ENCODE assay signal across 1 cellular context in the genomic region with DNA sequence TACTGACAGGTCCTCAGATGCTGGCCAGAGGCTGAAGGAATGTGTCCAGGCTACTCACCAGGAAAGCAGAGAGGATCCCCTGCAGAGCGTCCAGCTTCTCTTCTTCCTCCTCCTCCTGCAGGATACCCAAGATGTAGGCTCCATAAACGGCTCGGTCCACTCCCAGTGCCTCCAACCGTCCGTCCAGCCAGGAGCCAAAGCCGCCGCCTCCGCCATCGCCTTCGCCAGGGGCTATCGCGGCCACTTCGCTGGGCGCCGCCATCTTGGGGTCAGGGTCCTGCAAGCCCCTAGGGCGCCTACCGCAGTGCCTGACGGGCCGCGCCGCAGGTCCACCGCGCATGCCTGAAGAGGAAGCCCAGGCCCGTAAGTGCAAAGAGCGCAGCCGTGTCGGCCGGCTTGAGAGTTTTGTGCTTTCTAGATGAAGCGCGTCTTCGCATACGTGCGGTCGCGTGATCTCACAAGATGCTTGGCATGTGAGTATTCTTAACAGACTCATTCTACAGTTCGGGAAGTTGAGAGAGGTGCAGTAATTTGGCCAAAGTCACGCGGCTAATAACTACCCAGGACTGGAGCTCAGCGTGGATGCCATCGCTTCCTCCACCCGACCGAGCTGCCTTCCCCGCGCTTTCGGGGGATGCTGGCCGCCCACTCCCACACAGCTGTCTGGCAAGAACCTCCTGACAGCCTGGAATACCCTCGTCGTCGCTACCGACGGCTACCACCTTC.
TF ChIP-seq lines count a peak whose summit lies in the region.

A gene with protein sequence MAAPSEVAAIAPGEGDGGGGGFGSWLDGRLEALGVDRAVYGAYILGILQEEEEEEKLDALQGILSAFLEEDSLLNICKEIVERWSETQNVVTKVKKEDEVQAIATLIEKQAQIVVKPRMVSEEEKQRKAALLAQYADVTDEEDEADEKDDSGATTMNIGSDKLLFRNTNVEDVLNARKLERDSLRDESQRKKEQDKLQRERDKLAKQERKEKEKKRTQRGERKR (minus strand): TSS at position 285 of the 726 bp plus-strand sequence. CDS start 23 bp downstream, at position 262.

TF ChIP-seq in K562, 482 proteins besides CTCF, POLR2A, EP300 and RAD21 (continued from another document and continues in another):
- TF ChIP-seq, protein P1, sequence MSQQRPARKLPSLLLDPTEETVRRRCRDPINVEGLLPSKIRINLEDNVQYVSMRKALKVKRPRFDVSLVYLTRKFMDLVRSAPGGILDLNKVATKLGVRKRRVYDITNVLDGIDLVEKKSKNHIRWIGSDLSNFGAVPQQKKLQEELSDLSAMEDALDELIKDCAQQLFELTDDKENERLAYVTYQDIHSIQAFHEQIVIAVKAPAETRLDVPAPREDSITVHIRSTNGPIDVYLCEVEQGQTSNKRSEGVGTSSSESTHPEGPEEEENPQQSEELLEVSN (IDR thresholded peaks at IDR 0.05; ENCODE audit: borderline replicate concordance in 1 of 2, extremely low read depth in 1 of 2, insufficient read depth in 1 of 2, insufficient read length in 1 of 2, low read depth in 1 of 2, low read length in 1 of 2, poor library complexity in 1 of 2, severe bottlenecking in 1 of 2): peak; percentile 48 to 68
- TF ChIP-seq MBD2 (IDR thresholded peaks at IDR 0.05; ENCODE audit: borderline replicate concordance, low read depth) (peak; percentile 55; the same call in 1 of the 2 replicates), BMI1 (IDR thresholded peaks at IDR 0.05; ENCODE audit: low read length) (no peak), DACH1 (IDR thresholded peaks at IDR 0.05; ENCODE audit: partially characterized antibody) (peak; percentile 39), ZNF124 (CRISPR knock-in tag; IDR thresholded peaks at IDR 0.05) (no peak), CBX2 (IDR thresholded peaks at IDR 0.05; ENCODE audit: insufficient read depth, low read length, poor library complexity, severe bottlenecking) (no peak), L3MBTL2 (IDR thresholded peaks at IDR 0.05) (peak; percentile 91), CREM (IDR thresholded peaks at IDR 0.05; ENCODE audit: low read depth) (0 out of 2 replicates have a peak, but pooled peaks have one; percentile 6), COPS2 (conservative IDR thresholded peaks at IDR 0.05) (no peak), MYC (IDR thresholded peaks at IDR 0.05; ENCODE audit: low read depth, low read length) (peak; percentile 69), MYC (CRISPR knock-in tag; IDR thresholded peaks at IDR 0.05; ENCODE audit: borderline replicate concordance, low read depth) (no peak), PHTF2 (CRISPR knock-in tag; IDR thresholded peaks at IDR 0.05) (no peak), HNRNPK (IDR thresholded peaks at IDR 0.05; ENCODE audit: low read depth, low read length, poor library complexity, severe bottlenecking) (no peak), ZBTB7A (IDR thresholded peaks at IDR 0.05; ENCODE audit: borderline replicate concordance, control insufficient read depth, low read depth, low read length) (peak; percentile 97), SAFB (IDR thresholded peaks at IDR 0.05; ENCODE audit: borderline replicate concordance, low read depth, low read length) (no peak), SETDB1 (IDR thresholded peaks at IDR 0.05; ENCODE audit: low read length) (no peak), GATAD2A (IDR thresholded peaks at IDR 0.05) (no peak), CBX5 (IDR thresholded peaks at IDR 0.05; ENCODE audit: borderline replicate concordance, low read depth) (no peak), NFIC (IDR thresholded peaks at IDR 0.05) (no peak), NFXL1 (CRISPR knock-in tag; IDR thresholded peaks at IDR 0.05) (no peak), BRD9 (IDR thresholded peaks at IDR 0.05; ENCODE audit: low read depth, partially characterized antibody) (no peak), SMARCC2 (IDR thresholded peaks at IDR 0.05; ENCODE audit: low read depth) (no peak), LCOR (CRISPR knock-in tag; IDR thresholded peaks at IDR 0.05) (peak; percentile 85), PML (IDR thresholded peaks at IDR 0.05; ENCODE audit: low read length) (peak; percentile 78), BHLHE40 (IDR thresholded peaks at IDR 0.05; ENCODE audit: low read length) (peak; percentile 97), BCL6 (CRISPR knock-in tag; IDR thresholded peaks at IDR 0.05) (no peak), ZNF184 (CRISPR knock-in tag; IDR thresholded peaks at IDR 0.05) (no peak), MXI1 (IDR thresholded peaks at IDR 0.05; ENCODE audit: low read depth, low read length) (peak; percentile 12; the same call in 1 of the 2 replicates), RBM15 (IDR thresholded peaks at IDR 0.05; ENCODE audit: insufficient read depth, low read length) (no peak), RBM34 (IDR thresholded peaks at IDR 0.05; ENCODE audit: borderline replicate concordance, insufficient read depth, low read length) (no peak), RCOR1 (IDR thresholded peaks at IDR 0.05; ENCODE audit: borderline replicate concordance in 1 of 2, low read depth in 2 of 2, low read length in 2 of 2) (no peak), TRIM28 (IDR thresholded peaks at IDR 0.05) (peak; percentile 28; the same call in 1 of the 2 replicates), TAF1 (IDR thresholded peaks at IDR 0.05; ENCODE audit: control insufficient read depth, extremely low read depth, insufficient read depth, low read length, severe bottlenecking) (peak; percentile 97), PRMT5 (CRISPR knock-in tag; IDR thresholded peaks at IDR 0.05) (no peak), ESRRA (IDR thresholded peaks at IDR 0.05; ENCODE audit: borderline replicate concordance, low read depth) (peak; percentile 56; the same call in 1 of the 2 replicates), KLF10 (CRISPR knock-in tag; IDR thresholded peaks at IDR 0.05) (no peak), TBP (optimal IDR thresholded peaks at IDR 0.05; ENCODE audit: low read depth, low read length) (peak; percentile 90)
- TF ChIP-seq, protein P2, sequence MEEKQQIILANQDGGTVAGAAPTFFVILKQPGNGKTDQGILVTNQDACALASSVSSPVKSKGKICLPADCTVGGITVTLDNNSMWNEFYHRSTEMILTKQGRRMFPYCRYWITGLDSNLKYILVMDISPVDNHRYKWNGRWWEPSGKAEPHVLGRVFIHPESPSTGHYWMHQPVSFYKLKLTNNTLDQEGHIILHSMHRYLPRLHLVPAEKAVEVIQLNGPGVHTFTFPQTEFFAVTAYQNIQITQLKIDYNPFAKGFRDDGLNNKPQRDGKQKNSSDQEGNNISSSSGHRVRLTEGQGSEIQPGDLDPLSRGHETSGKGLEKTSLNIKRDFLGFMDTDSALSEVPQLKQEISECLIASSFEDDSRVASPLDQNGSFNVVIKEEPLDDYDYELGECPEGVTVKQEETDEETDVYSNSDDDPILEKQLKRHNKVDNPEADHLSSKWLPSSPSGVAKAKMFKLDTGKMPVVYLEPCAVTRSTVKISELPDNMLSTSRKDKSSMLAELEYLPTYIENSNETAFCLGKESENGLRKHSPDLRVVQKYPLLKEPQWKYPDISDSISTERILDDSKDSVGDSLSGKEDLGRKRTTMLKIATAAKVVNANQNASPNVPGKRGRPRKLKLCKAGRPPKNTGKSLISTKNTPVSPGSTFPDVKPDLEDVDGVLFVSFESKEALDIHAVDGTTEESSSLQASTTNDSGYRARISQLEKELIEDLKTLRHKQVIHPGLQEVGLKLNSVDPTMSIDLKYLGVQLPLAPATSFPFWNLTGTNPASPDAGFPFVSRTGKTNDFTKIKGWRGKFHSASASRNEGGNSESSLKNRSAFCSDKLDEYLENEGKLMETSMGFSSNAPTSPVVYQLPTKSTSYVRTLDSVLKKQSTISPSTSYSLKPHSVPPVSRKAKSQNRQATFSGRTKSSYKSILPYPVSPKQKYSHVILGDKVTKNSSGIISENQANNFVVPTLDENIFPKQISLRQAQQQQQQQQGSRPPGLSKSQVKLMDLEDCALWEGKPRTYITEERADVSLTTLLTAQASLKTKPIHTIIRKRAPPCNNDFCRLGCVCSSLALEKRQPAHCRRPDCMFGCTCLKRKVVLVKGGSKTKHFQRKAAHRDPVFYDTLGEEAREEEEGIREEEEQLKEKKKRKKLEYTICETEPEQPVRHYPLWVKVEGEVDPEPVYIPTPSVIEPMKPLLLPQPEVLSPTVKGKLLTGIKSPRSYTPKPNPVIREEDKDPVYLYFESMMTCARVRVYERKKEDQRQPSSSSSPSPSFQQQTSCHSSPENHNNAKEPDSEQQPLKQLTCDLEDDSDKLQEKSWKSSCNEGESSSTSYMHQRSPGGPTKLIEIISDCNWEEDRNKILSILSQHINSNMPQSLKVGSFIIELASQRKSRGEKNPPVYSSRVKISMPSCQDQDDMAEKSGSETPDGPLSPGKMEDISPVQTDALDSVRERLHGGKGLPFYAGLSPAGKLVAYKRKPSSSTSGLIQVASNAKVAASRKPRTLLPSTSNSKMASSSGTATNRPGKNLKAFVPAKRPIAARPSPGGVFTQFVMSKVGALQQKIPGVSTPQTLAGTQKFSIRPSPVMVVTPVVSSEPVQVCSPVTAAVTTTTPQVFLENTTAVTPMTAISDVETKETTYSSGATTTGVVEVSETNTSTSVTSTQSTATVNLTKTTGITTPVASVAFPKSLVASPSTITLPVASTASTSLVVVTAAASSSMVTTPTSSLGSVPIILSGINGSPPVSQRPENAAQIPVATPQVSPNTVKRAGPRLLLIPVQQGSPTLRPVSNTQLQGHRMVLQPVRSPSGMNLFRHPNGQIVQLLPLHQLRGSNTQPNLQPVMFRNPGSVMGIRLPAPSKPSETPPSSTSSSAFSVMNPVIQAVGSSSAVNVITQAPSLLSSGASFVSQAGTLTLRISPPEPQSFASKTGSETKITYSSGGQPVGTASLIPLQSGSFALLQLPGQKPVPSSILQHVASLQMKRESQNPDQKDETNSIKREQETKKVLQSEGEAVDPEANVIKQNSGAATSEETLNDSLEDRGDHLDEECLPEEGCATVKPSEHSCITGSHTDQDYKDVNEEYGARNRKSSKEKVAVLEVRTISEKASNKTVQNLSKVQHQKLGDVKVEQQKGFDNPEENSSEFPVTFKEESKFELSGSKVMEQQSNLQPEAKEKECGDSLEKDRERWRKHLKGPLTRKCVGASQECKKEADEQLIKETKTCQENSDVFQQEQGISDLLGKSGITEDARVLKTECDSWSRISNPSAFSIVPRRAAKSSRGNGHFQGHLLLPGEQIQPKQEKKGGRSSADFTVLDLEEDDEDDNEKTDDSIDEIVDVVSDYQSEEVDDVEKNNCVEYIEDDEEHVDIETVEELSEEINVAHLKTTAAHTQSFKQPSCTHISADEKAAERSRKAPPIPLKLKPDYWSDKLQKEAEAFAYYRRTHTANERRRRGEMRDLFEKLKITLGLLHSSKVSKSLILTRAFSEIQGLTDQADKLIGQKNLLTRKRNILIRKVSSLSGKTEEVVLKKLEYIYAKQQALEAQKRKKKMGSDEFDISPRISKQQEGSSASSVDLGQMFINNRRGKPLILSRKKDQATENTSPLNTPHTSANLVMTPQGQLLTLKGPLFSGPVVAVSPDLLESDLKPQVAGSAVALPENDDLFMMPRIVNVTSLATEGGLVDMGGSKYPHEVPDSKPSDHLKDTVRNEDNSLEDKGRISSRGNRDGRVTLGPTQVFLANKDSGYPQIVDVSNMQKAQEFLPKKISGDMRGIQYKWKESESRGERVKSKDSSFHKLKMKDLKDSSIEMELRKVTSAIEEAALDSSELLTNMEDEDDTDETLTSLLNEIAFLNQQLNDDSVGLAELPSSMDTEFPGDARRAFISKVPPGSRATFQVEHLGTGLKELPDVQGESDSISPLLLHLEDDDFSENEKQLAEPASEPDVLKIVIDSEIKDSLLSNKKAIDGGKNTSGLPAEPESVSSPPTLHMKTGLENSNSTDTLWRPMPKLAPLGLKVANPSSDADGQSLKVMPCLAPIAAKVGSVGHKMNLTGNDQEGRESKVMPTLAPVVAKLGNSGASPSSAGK (IDR thresholded peaks at IDR 0.05): peak; percentile 89
- TF ChIP-seq, protein P3, sequence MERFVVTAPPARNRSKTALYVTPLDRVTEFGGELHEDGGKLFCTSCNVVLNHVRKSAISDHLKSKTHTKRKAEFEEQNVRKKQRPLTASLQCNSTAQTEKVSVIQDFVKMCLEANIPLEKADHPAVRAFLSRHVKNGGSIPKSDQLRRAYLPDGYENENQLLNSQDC (CRISPR knock-in tag; IDR thresholded peaks at IDR 0.05): no peak
- TF ChIP-seq, protein P4, sequence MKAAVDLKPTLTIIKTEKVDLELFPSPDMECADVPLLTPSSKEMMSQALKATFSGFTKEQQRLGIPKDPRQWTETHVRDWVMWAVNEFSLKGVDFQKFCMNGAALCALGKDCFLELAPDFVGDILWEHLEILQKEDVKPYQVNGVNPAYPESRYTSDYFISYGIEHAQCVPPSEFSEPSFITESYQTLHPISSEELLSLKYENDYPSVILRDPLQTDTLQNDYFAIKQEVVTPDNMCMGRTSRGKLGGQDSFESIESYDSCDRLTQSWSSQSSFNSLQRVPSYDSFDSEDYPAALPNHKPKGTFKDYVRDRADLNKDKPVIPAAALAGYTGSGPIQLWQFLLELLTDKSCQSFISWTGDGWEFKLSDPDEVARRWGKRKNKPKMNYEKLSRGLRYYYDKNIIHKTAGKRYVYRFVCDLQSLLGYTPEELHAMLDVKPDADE (conservative IDR thresholded peaks at IDR 0.05; ENCODE audit: control insufficient read depth, low read depth, low read length): peak; percentile 56; the same call in 1 of the 2 replicates
- TF ChIP-seq, protein P5, sequence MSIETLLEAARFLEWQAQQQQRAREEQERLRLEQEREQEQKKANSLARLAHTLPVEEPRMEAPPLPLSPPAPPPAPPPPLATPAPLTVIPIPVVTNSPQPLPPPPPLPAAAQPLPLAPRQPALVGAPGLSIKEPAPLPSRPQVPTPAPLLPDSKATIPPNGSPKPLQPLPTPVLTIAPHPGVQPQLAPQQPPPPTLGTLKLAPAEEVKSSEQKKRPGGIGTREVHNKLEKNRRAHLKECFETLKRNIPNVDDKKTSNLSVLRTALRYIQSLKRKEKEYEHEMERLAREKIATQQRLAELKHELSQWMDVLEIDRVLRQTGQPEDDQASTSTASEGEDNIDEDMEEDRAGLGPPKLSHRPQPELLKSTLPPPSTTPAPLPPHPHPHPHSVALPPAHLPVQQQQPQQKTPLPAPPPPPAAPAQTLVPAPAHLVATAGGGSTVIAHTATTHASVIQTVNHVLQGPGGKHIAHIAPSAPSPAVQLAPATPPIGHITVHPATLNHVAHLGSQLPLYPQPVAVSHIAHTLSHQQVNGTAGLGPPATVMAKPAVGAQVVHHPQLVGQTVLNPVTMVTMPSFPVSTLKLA (conservative IDR thresholded peaks at IDR 0.05): peak; percentile 41 to 61; a peak in 1 of 4 replicates
- TF ChIP-seq, protein P6, sequence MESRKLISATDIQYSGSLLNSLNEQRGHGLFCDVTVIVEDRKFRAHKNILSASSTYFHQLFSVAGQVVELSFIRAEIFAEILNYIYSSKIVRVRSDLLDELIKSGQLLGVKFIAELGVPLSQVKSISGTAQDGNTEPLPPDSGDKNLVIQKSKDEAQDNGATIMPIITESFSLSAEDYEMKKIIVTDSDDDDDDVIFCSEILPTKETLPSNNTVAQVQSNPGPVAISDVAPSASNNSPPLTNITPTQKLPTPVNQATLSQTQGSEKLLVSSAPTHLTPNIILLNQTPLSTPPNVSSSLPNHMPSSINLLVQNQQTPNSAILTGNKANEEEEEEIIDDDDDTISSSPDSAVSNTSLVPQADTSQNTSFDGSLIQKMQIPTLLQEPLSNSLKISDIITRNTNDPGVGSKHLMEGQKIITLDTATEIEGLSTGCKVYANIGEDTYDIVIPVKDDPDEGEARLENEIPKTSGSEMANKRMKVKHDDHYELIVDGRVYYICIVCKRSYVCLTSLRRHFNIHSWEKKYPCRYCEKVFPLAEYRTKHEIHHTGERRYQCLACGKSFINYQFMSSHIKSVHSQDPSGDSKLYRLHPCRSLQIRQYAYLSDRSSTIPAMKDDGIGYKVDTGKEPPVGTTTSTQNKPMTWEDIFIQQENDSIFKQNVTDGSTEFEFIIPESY (CRISPR knock-in tag; IDR thresholded peaks at IDR 0.05): no peak
